9 cellular contexts compared by ENCODE assay signal in genomic region chrX:56978172-56978571, GRCh38. TPM values are rescaled to one million over a fixed set of nuclear protein-coding genes. Genes with fewer than 3 reads are reported as not detected.
DNase-seq lines count a peak whose midpoint lies in the region; ATAC-seq and TF ChIP-seq lines count a peak whose summit lies in the region.
"Had no signal": no experiment of that assay in that cellular context is flagged by ENCODE, and none has a peak within 500 bp of the region (broad histone marks: within the 10 kb centered on the region; RNA-seq: fewer than 3 reads in every experiment).

No MANE protein-coding gene starts in this region.

- POLR2A ChIA-PET in activated CD8-positive, alpha-beta T cell treated with anti-CD3 and anti-CD28 coated beads, Interleukin-2, amount 10 ng/mL, durations not matched to agents 7 days and 5 days (lab: Charles Lee): no interaction called here

- H3K36me3 ChIP-seq in psoas muscle (ENCODE audit: insufficient read depth in 1 of 2, low read depth in 1 of 2): peaks cover 0 to 20% of the 10 kb centered on the region in 2 donors

- no peaks in the 10 kb centered on the region for H3K9me3 ChIP-seq in psoas muscle

- CTCF ChIA-PET in activated CD8-positive, alpha-beta T cell treated with anti-CD3 and anti-CD28 coated beads, Interleukin-2, amount 10 ng/mL, durations not matched to agents 7 days and 5 days (lab: Charles Lee): interaction anchor here (0.7 to 2.0 kb wide), 12 partner anchors 8 to 216 kb away, joined by 3 to 22 read pairs (median 4); no protein-coding TSS in a partner anchor

- no peak overlapping the region for H3K27ac ChIP-seq in psoas muscle

- no peaks in the 10 kb centered on the region for H3K27me3 Mint-ChIP-seq in activated CD8-positive, alpha-beta T cell treated with anti-CD3 and anti-CD28 coated beads, Interleukin-2, amount 10 ng/mL, durations not matched to agents 7 days and 5 days (ENCODE audit: low read depth)
- H3K27me3 Mint-ChIP-seq: central memory CD8-positive, alpha-beta T cell had no signal

- no peak overlapping the region for H3K4me3 Mint-ChIP-seq in activated CD8-positive, alpha-beta T cell treated with anti-CD3 and anti-CD28 coated beads, Interleukin-2, amount 10 ng/mL, durations not matched to agents 7 days and 5 days
- H3K4me3 Mint-ChIP-seq: central memory CD8-positive, alpha-beta T cell had no signal

- H3K4me1 Mint-ChIP-seq in activated CD8-positive, alpha-beta T cell treated with anti-CD3 and anti-CD28 coated beads, Interleukin-2, amount 10 ng/mL, durations not matched to agents 7 days and 5 days (ENCODE audit: low read depth): no peaks in the 10 kb centered on the region
- H3K4me1 Mint-ChIP-seq: central memory CD8-positive, alpha-beta T cell had no signal

- H3K4me1 ChIP-seq in psoas muscle: no peaks in the 10 kb centered on the region

- H3K27ac Mint-ChIP-seq in activated CD8-positive, alpha-beta T cell treated with anti-CD3 and anti-CD28 coated beads, Interleukin-2, amount 10 ng/mL, durations not matched to agents 7 days and 5 days: no peak overlapping the region

- 39 to 50% (median 48%) methylated on average over 1 of the region's 1 CpG for WGBS in psoas muscle, 3 donors

- peaks cover 0 to 15% (median 0%) of the 10 kb centered on the region in 3 donors for H3K27me3 ChIP-seq in psoas muscle (ENCODE audit: insufficient read depth in 3 of 3, low read length in 2 of 3)

- peak; percentile 71 for TF ChIP-seq CTCF in psoas muscle (IDR thresholded peaks at IDR 0.05)

- intact Hi-C loops in psoas muscle (cut with DNase I): loop anchor here in 1 of 2 donors (2.0 kb wide), 1 partner anchor 175 kb away; no protein-coding TSS in a partner anchor
- intact Hi-C loops in posterior vena cava (cut with DNase I): loop anchor here in 1 of 2 donors (10.0 kb wide), 1 partner anchor 173 kb away; no protein-coding TSS in a partner anchor

- DNase-seq in DMS53 (lab: John Stamatoyannopoulos, UW) (peak; percentile 72), GM19238 (ENCODE audit: insufficient read length, low spot score) (peak; percentile 23), NCI-H345 (lab: John Stamatoyannopoulos, UW) (peak; percentile 55), foreskin melanocyte (peak; percentile 17), psoas muscle (no peak), posterior vena cava (ENCODE audit: low spot score) (no peak)
- peak; percentile 62 for DNase-seq in activated CD8-positive, alpha-beta T cell treated with anti-CD3 and anti-CD28 coated beads, Interleukin-2, amount 10 ng/mL, durations not matched to agents 7 days and 5 days

- no peak overlapping the region for H3K4me3 ChIP-seq in psoas muscle

- no peaks in the 10 kb centered on the region for H3K9me3 Mint-ChIP-seq in activated CD8-positive, alpha-beta T cell treated with anti-CD3 and anti-CD28 coated beads, Interleukin-2, amount 10 ng/mL, durations not matched to agents 7 days and 5 days (ENCODE audit: insufficient read depth)
- H3K9me3 Mint-ChIP-seq: central memory CD8-positive, alpha-beta T cell had no signal

- no peaks in the 10 kb centered on the region for H3K36me3 Mint-ChIP-seq in activated CD8-positive, alpha-beta T cell treated with anti-CD3 and anti-CD28 coated beads, Interleukin-2, amount 10 ng/mL, durations not matched to agents 7 days and 5 days (ENCODE audit: low read depth)

- ATAC-seq in HG03108 (IDR thresholded peaks at IDR 0.05; ENCODE audit: unreplicated experiment) (peak; percentile 96), psoas muscle (peak; percentile 58 to 84 (median 70))
- ATAC-seq in activated CD8-positive, alpha-beta T cell treated with anti-CD3 and anti-CD28 coated beads, Interleukin-2, amount 10 ng/mL, durations not matched to agents 7 days and 5 days: peak; percentile 78

RNA-seq across cellular contexts. Expression of gene SPIN3, which starts 17.2 kb away (rescaled TPM):
- total RNA-seq in activated CD8-positive, alpha-beta T cell treated with anti-CD3 and anti-CD28 coated beads, Interleukin-2, amount 10 ng/mL, durations not matched to agents 7 days and 5 days: 1 to 10 TPM; 5.9 to 7.2 TPM
- total RNA-seq in psoas muscle (1 to 10 TPM; 1.7 to 3.6 (median 2.6) TPM), posterior vena cava (10 to 100 TPM in 1 of 2 donors, 1 to 10 TPM in 1; 7.6 to 13.8 TPM)
- 1 to 10 TPM; 1.7 to 2.5 (median 2.5) TPM for polyA plus RNA-seq in psoas muscle

Comparison
In these comparisons a context has a peak if more than half of its experiments do, and no peak if none do; other contexts are left out.
1. DNase-seq: peak in DMS53 (single experiment), GM19238 (single experiment), NCI-H345 (single experiment), activated CD8-positive, alpha-beta T cell treated with anti-CD3 and anti-CD28 coated beads, Interleukin-2, amount 10 ng/mL, durations not matched to agents 7 days and 5 days (single experiment) and foreskin melanocyte (single experiment); none in psoas muscle (0 of 2) and posterior vena cava (single experiment).
2. Peak in every context shown above with its lines, with median percentiles within 50 percentile points of each other: ATAC-seq.